ENCODE assay signal across 13 cellular contexts in the genomic region with DNA sequence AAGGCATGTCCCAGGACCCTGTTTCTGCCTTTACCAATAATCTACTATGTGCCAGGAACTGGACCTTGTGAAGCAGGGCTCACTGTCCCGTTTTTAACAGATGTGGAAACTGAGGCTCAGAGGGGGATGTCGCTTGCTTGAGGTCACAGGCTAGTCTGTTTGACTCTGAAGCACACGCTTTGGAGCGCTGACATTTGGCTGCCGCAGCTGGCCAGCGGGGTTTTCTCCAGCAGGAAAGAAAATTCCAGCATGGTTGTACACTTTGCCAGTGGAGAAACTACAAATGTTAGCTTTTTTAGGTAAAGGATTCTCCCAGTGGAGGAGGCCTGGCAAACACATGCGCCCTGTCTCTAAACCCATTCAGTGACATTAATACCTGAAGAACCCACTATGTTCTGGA. TPM values are rescaled to one million over a fixed set of nuclear protein-coding genes. Genes with fewer than 3 reads are reported as not detected.
A peak's percentile ranks its signal among the peaks of the same experiment; 100 is the strongest.
DNase-seq lines count a peak whose midpoint lies in the region; ATAC-seq and TF ChIP-seq lines count a peak whose summit lies in the region.
"Had no signal": no experiment of that assay in that cellular context is flagged by ENCODE, and none has a peak within 500 bp of the region (broad histone marks: within the 10 kb centered on the region; RNA-seq: fewer than 3 reads in every experiment).

No MANE protein-coding gene starts in this region.

- peak overlapping the region; percentile 1 to 89 (median 41) for H3K27ac ChIP-seq in adrenal gland
- peak overlapping the region; percentile 76 for H3K27ac ChIP-seq in left ventricle myocardium inferior (replicated peaks)
- H3K27ac ChIP-seq in neural progenitor cell = no peak overlapping the region
- peak overlapping the region; percentile 65 to 77 for H3K27ac ChIP-seq in tibial artery
- H3K27ac ChIP-seq in PC-3 (ENCODE audit: low read length) = no peak overlapping the region

- peaks cover 43% of the 10 kb centered on the region for H4K20me1 ChIP-seq in neural progenitor cell (ENCODE audit: low read depth)
- H4K20me1 ChIP-seq in PC-3 (ENCODE audit: low read length) = no peaks in the 10 kb centered on the region

- ATAC-seq in HG03196 (IDR thresholded peaks at IDR 0.05; ENCODE audit: unreplicated experiment) (no peak), PC-3 (no peak)
- ATAC-seq: HCT116, natural killer cell had no signal

- peak overlapping the region; percentile 98 for H3K27ac Mint-ChIP-seq in neural progenitor cell
- H3K27ac Mint-ChIP-seq: natural killer cell; stimulated activated naive CD8-positive, alpha-beta T cell treated with anti-CD3 and anti-CD28 coated beads, Interleukin-15, Interleukin-2, amounts not matched to agents 100 ng/mL and 50 ng/mL, for 24 hours had no signal

- H3K36me3 Mint-ChIP-seq in neural progenitor cell = peaks cover 34% of the 10 kb centered on the region
- H3K36me3 Mint-ChIP-seq: natural killer cell had no signal

- H3K9ac ChIP-seq in neural progenitor cell (no peak overlapping the region), PC-3 (ENCODE audit: low read length) (no peak overlapping the region)

- peaks cover 9 to 64% of the 10 kb centered on the region in 2 donors for H3K4me1 ChIP-seq in adrenal gland (replicated peaks in 1 of 2)
- H3K4me1 ChIP-seq in left ventricle myocardium inferior = peaks cover 38% of the 10 kb centered on the region
- H3K4me1 ChIP-seq in neural progenitor cell = peaks cover 13% of the 10 kb centered on the region
- H3K4me1 ChIP-seq in tibial artery = peaks cover 0 to 42% (median 30%) of the 10 kb centered on the region in 4 donors
- peaks cover 25% of the 10 kb centered on the region for H3K4me1 ChIP-seq in PC-3 (ENCODE audit: insufficient read depth, low read length)

- H3K4me2 ChIP-seq in neural progenitor cell (peak overlapping the region; percentile 26), PC-3 (ENCODE audit: low read length) (no peak overlapping the region)

- no peak for TF ChIP-seq POLR2A in adrenal gland (IDR thresholded peaks at IDR 0.05)

- H3K27me3 Mint-ChIP-seq in neural progenitor cell (ENCODE audit: insufficient read depth, low read depth) = no peaks in the 10 kb centered on the region

- no peaks in the 10 kb centered on the region for H3K27me3 ChIP-seq in adrenal gland
- no peaks in the 10 kb centered on the region for H3K27me3 ChIP-seq in left ventricle myocardium inferior (ENCODE audit: low read depth)
- H3K27me3 ChIP-seq in neural progenitor cell = no peaks in the 10 kb centered on the region
- H3K27me3 ChIP-seq in tibial artery = no peaks in the 10 kb centered on the region
- H3K27me3 ChIP-seq in PC-3 (ENCODE audit: low read length) = no peaks in the 10 kb centered on the region

- H2AFZ ChIP-seq in neural progenitor cell (replicated peaks) = no peak overlapping the region
- H2AFZ ChIP-seq in PC-3 (ENCODE audit: low read length) = no peak overlapping the region

- CTCF ChIA-PET in PC-3 (lab: Charles Lee) = no interaction called here

- peaks cover 0 to 24% of the 10 kb centered on the region in 2 donors for H3K36me3 ChIP-seq in adrenal gland (replicated peaks in 1 of 2)
- no peaks in the 10 kb centered on the region for H3K36me3 ChIP-seq in left ventricle myocardium inferior
- no peaks in the 10 kb centered on the region for H3K36me3 ChIP-seq in neural progenitor cell
- peaks cover 0 to 11% (median 8%) of the 10 kb centered on the region in 3 donors for H3K36me3 ChIP-seq in tibial artery
- H3K36me3 ChIP-seq in PC-3 (ENCODE audit: low read depth, low read length) = no peaks in the 10 kb centered on the region

- BruUV-seq in PC-3 (replicated peaks; lab: Mats Ljungman, UMichigan) = no TSS peak

- H3K4me3 ChIP-seq in adrenal gland (no peak overlapping the region), left ventricle myocardium inferior (no peak overlapping the region), neural progenitor cell (no peak overlapping the region), tibial artery (no peak overlapping the region), PC-3 (ENCODE audit: low read length) (no peak overlapping the region)

- DNase-seq in adrenal gland (peak in 1 of 7 donors; percentile 8), left ventricle myocardium inferior (peak; percentile 43), neural progenitor cell (ENCODE audit: low spot score) (no peak), tibial artery (no peak), D341Med (ENCODE audit: low spot score) (no peak), NOMO-1 treated with DMSO at 0.1 percent for 48 hours (lab: John Stamatoyannopoulos, UW; ENCODE audit: unreplicated experiment) (no peak), PC-3 (no peak)
- DNase-seq: activated gamma-delta T cell, DMS53, natural killer cell had no signal

- no peaks in the 10 kb centered on the region for H3K9me3 ChIP-seq in adrenal gland (replicated peaks in 1 of 3)
- H3K9me3 ChIP-seq in left ventricle myocardium inferior (replicated peaks) = no peaks in the 10 kb centered on the region
- no peaks in the 10 kb centered on the region for H3K9me3 ChIP-seq in neural progenitor cell (ENCODE audit: low read depth)
- no peaks in the 10 kb centered on the region for H3K9me3 ChIP-seq in tibial artery
- H3K9me3 ChIP-seq in PC-3 (ENCODE audit: low read length) = no peaks in the 10 kb centered on the region

- 79 to 88% (median 85%) methylated on average over 7 of the region's 7 CpGs for WGBS in adrenal gland, 4 donors

- TF ChIP-seq CTCF in adrenal gland (IDR thresholded peaks at IDR 0.05) (no peak), left ventricle myocardium inferior (IDR thresholded peaks at IDR 0.05; ENCODE audit: borderline replicate concordance) (no peak), neural progenitor cell (IDR thresholded peaks at IDR 0.05) (no peak), tibial artery (IDR thresholded peaks at IDR 0.05) (no peak), PC-3 (conservative IDR thresholded peaks at IDR 0.05; ENCODE audit: low read depth, low read length) (no peak)

- POLR2A ChIA-PET in PC-3 (lab: Charles Lee; ENCODE audit: unreplicated experiment) = no interaction called here

- peak overlapping the region; percentile 37 for H3K4me3 Mint-ChIP-seq in neural progenitor cell
- H3K4me3 Mint-ChIP-seq: natural killer cell; stimulated activated naive CD8-positive, alpha-beta T cell treated with anti-CD3 and anti-CD28 coated beads, Interleukin-15, Interleukin-2, amounts not matched to agents 100 ng/mL and 50 ng/mL, for 24 hours had no signal

- H3K79me2 ChIP-seq in neural progenitor cell (ENCODE audit: low read depth) = no peaks in the 10 kb centered on the region
- no peaks in the 10 kb centered on the region for H3K79me2 ChIP-seq in PC-3 (ENCODE audit: low read length)

- H3K9me2 ChIP-seq in PC-3 (replicated peaks; ENCODE audit: low read length) = no peaks in the 10 kb centered on the region

- H3K9me3 Mint-ChIP-seq in neural progenitor cell = no peaks in the 10 kb centered on the region
- H3K9me3 Mint-ChIP-seq: natural killer cell; stimulated activated naive CD8-positive, alpha-beta T cell treated with anti-CD3 and anti-CD28 coated beads, Interleukin-15, Interleukin-2, amounts not matched to agents 100 ng/mL and 50 ng/mL, for 24 hours had no signal

- H3K4me1 Mint-ChIP-seq in neural progenitor cell = peaks cover 37% of the 10 kb centered on the region
- H3K4me1 Mint-ChIP-seq: natural killer cell had no signal

- H3F3A ChIP-seq in neural progenitor cell (ENCODE audit: low read depth) (no peaks in the 10 kb centered on the region), PC-3 (ENCODE audit: low read length, unreplicated experiment) (no peaks in the 10 kb centered on the region)

- intact Hi-C loops in adrenal gland (cut with DNase I) (no loop called here), left ventricle myocardium inferior (cut with micrococcal nuclease) (no loop called here), tibial artery (cut with DNase I; ENCODE audit: low total_unique reads) (no loop called here), PC-3 (cut with micrococcal nuclease) (no loop called here)

RNA-seq across cellular contexts. Expression of a gene that starts 50.5 kb away (rescaled TPM):
- total RNA-seq in adrenal gland (100 to 1,000 TPM in 1 of 8 donors, 10 to 100 TPM in 7; 41.1 to 111 (median 64.7) TPM), left ventricle myocardium inferior (5.2 TPM), neural progenitor cell (ENCODE audit: low replicate concordance) (27.3 and 46.3 TPM in 2 replicates), PC-3 (2014; rRNA removed) (8.9 and 9.8 TPM in 2 replicates)
- 10 to 100 TPM; 15.2 to 37.9 (median 28.4) TPM for polyA plus RNA-seq in adrenal gland

Comparison
In these comparisons a context has a peak if more than half of its experiments do, and no peak if none do; other contexts are left out.
1. H3K27ac ChIP-seq: peak in adrenal gland (5 of 5), left ventricle myocardium inferior (single experiment) and tibial artery (2 of 2); none in neural progenitor cell (single experiment) and PC-3 (single experiment).